In genomic region chr9:110214090-110214489, GRCh38 we compare ENCODE assay signal across 25 cellular contexts. TPM values are rescaled to one million over a fixed set of nuclear protein-coding genes. Genes with fewer than 3 reads are reported as not detected.
DNase-seq lines count a peak whose midpoint lies in the region; ATAC-seq, FAIRE-seq and TF ChIP-seq lines count a peak whose summit lies in the region.
"Had no signal": no experiment of that assay in that cellular context is flagged by ENCODE, and none has a peak within 500 bp of the region (broad histone marks: within the 10 kb centered on the region; RNA-seq: fewer than 3 reads in every experiment).

No MANE protein-coding gene starts in this region.

- H3K79me1 ChIP-seq in mesendoderm (ENCODE audit: low read length): no peaks in the 10 kb centered on the region

- peak overlapping the region; percentile 69 for H3K27ac Mint-ChIP-seq in MCF 10A (ENCODE audit: low read depth, unreplicated experiment)
- no peak overlapping the region for H3K27ac Mint-ChIP-seq in CD8-positive, alpha-beta T cell
- H3K27ac Mint-ChIP-seq: CD4-positive, alpha-beta memory T cell; endodermal cell; nephron; T-cell had no signal

- no peaks in the 10 kb centered on the region for H4K20me1 ChIP-seq in Loucy (ENCODE audit: insufficient read depth, low read length, poor library complexity, severe bottlenecking)

- H3K36me3 Mint-ChIP-seq in MCF 10A (ENCODE audit: insufficient read depth, unreplicated experiment): no peaks in the 10 kb centered on the region
- no peaks in the 10 kb centered on the region for H3K36me3 Mint-ChIP-seq in CD8-positive, alpha-beta T cell
- H3K36me3 Mint-ChIP-seq: T-cell had no signal

- no peak overlapping the region for H2AFZ ChIP-seq in Loucy (ENCODE audit: low read length)

- H3F3A ChIP-seq in Loucy (ENCODE audit: low read depth): no peaks in the 10 kb centered on the region

- POLR2A ChIA-PET in MCF 10A (lab: Yijun Ruan, JAX): interaction anchor here (0.9 to 2.6 kb wide), 7 partner anchors 11 to 44 kb away, joined by 3 to 10 read pairs (median 4); partner anchors contain the start of gene TXN
- POLR2A ChIA-PET in CD8-positive, alpha-beta T cell (lab: Charles Lee): no interaction called here

- no peaks in the 10 kb centered on the region for H3K79me2 ChIP-seq in Loucy (ENCODE audit: insufficient read depth, low read length)
- H3K79me2 ChIP-seq in mesendoderm (ENCODE audit: control insufficient read depth, insufficient read depth, low read length): no peaks in the 10 kb centered on the region

- H3K9me3 Mint-ChIP-seq in MCF 10A (ENCODE audit: unreplicated experiment): no peaks in the 10 kb centered on the region
- H3K9me3 Mint-ChIP-seq in CD8-positive, alpha-beta T cell: peaks cover 2% of the 10 kb centered on the region
- H3K9me3 Mint-ChIP-seq: memory B cell, T-cell had no signal

- H3K4me3 ChIP-seq in AG10803 (ENCODE audit: low read length): no peak overlapping the region
- no peak overlapping the region for H3K4me3 ChIP-seq in Loucy (ENCODE audit: low read length, poor library complexity, severe bottlenecking)
- H3K4me3 ChIP-seq in left lung: no peak overlapping the region
- H3K4me3 ChIP-seq in CD8-positive, alpha-beta T cell (ENCODE audit: low read depth, low read length): no peak overlapping the region
- no peak overlapping the region for H3K4me3 ChIP-seq in mesendoderm (ENCODE audit: low read length)
- H3K4me3 ChIP-seq: A549, psoas muscle had no signal

- H2BK120ac ChIP-seq in mesendoderm (ENCODE audit: low read depth, low read length): no peak overlapping the region

- H3K27ac ChIP-seq in left lung: no peak overlapping the region
- no peak overlapping the region for H3K27ac ChIP-seq in CD8-positive, alpha-beta T cell (ENCODE audit: low read depth, low read length)
- H3K27ac ChIP-seq in caudate nucleus (ENCODE audit: low read depth, low read length): no peak overlapping the region
- H3K27ac ChIP-seq in mesendoderm (ENCODE audit: low read depth, low read length): no peak overlapping the region
- H3K27ac ChIP-seq: A549, psoas muscle had no signal

- H3K23ac ChIP-seq in mesendoderm (ENCODE audit: low read length): no peak overlapping the region

- H3K56ac ChIP-seq in mesendoderm (ENCODE audit: low read length): no peak overlapping the region

- no peak overlapping the region for H3K9ac ChIP-seq in Loucy (ENCODE audit: low read depth, low read length, poor library complexity, severe bottlenecking)
- H3K9ac ChIP-seq in mesendoderm (ENCODE audit: low read length): no peak overlapping the region

- no peak overlapping the region for H2AK5ac ChIP-seq in mesendoderm (ENCODE audit: low read length)

- peak; percentile 10 for ATAC-seq in left lung
- ATAC-seq in CD8-positive, alpha-beta T cell: no peak
- ATAC-seq: A549, psoas muscle, T-cell had no signal

- H3K4ac ChIP-seq in mesendoderm (ENCODE audit: low read depth, low read length): no peak overlapping the region

- no peak overlapping the region for H3K4me3 Mint-ChIP-seq in MCF 10A (ENCODE audit: unreplicated experiment)
- no peak overlapping the region for H3K4me3 Mint-ChIP-seq in CD8-positive, alpha-beta T cell
- H3K4me3 Mint-ChIP-seq: CD4-positive, alpha-beta memory T cell; endodermal cell; memory B cell; nephron; T-cell had no signal

- intact Hi-C loops in MCF 10A (cut with micrococcal nuclease) (loop anchor here (10.0 kb wide), 1 partner anchor 639 kb away; no protein-coding TSS in a partner anchor), left lung (cut with DNase I) (no loop called here)
- intact Hi-C loops in CD8-positive, alpha-beta T cell (cut with DNase I, micrococcal nuclease): no loop called here

- H3K4me1 Mint-ChIP-seq in MCF 10A (ENCODE audit: insufficient read depth, unreplicated experiment): peaks cover 11% of the 10 kb centered on the region
- no peaks in the 10 kb centered on the region for H3K4me1 Mint-ChIP-seq in CD8-positive, alpha-beta T cell (ENCODE audit: low read depth)
- H3K4me1 Mint-ChIP-seq: endodermal cell, memory B cell, nephron had no signal

- no peaks in the 10 kb centered on the region for H3K27me3 Mint-ChIP-seq in MCF 10A (ENCODE audit: insufficient read depth, unreplicated experiment)
- H3K27me3 Mint-ChIP-seq in CD8-positive, alpha-beta T cell (ENCODE audit: low read depth): peaks cover 3% of the 10 kb centered on the region

- no TSS peak for BruUV-seq in MCF 10A (replicated peaks; lab: Mats Ljungman, UMichigan)

- CTCF ChIA-PET in MCF 10A (lab: Yijun Ruan, JAX): interaction anchor here (0.5 to 11.9 kb wide), 7 partner anchors 17 to 409 kb away, joined by 3 to 276 read pairs (median 4); no protein-coding TSS in a partner anchor
- CTCF ChIA-PET in CD8-positive, alpha-beta T cell (lab: Charles Lee): interaction anchor here (1.2 to 2.3 kb wide), 2 partner anchors 25 to 31 kb away, joined by 3 to 9 read pairs; no protein-coding TSS in a partner anchor

- H3K9me2 ChIP-seq in Loucy (replicated peaks; ENCODE audit: low read depth, low read length): no peaks in the 10 kb centered on the region

- H3K27me3 ChIP-seq in Loucy (ENCODE audit: insufficient read depth, low read length, poor library complexity, severe bottlenecking): no peaks in the 10 kb centered on the region
- no peaks in the 10 kb centered on the region for H3K27me3 ChIP-seq in left lung
- H3K27me3 ChIP-seq in CD8-positive, alpha-beta T cell (ENCODE audit: insufficient read depth, low read length): no peaks in the 10 kb centered on the region
- H3K27me3 ChIP-seq in mesendoderm (ENCODE audit: insufficient read depth, low read length, poor library complexity): no peaks in the 10 kb centered on the region

- no peaks in the 10 kb centered on the region for H3K36me3 ChIP-seq in Loucy (ENCODE audit: insufficient read depth, low read length)
- no peaks in the 10 kb centered on the region for H3K36me3 ChIP-seq in left lung
- H3K36me3 ChIP-seq in CD8-positive, alpha-beta T cell (ENCODE audit: insufficient read depth, low read length): no peaks in the 10 kb centered on the region
- H3K36me3 ChIP-seq in mesendoderm (ENCODE audit: control insufficient read depth, insufficient read depth, low read length): no peaks in the 10 kb centered on the region

- H3K9me3 ChIP-seq in Loucy (ENCODE audit: insufficient read depth, low read depth, low read length): no peaks in the 10 kb centered on the region
- H3K9me3 ChIP-seq in left lung: no peaks in the 10 kb centered on the region
- H3K9me3 ChIP-seq in CD8-positive, alpha-beta T cell (ENCODE audit: low read length): no peaks in the 10 kb centered on the region
- H3K9me3 ChIP-seq: A549, psoas muscle had no signal

- no peak for FAIRE-seq in GM12891 (lab: Jason Lieb, UNC)
- FAIRE-seq: A549 had no signal

- no peak overlapping the region for H4K8ac ChIP-seq in mesendoderm (ENCODE audit: low read depth, low read length)

- H3K18ac ChIP-seq in mesendoderm (ENCODE audit: low read length): no peak overlapping the region

- no peak overlapping the region for H2BK5ac ChIP-seq in mesendoderm (ENCODE audit: low read length)

- peak; percentile 43 for DNase-seq in AG10803 (ENCODE audit: low read depth)
- DNase-seq in MCF 10A (ENCODE audit: unreplicated experiment): peak; percentile 49
- no peak for DNase-seq in left lung
- no peak for DNase-seq in GM12891 (ENCODE audit: insufficient read length, low spot score)
- no peak for DNase-seq in CD8-positive, alpha-beta T cell
- DNase-seq in caudate nucleus (lab: John Stamatoyannopoulos, UW): no peak
- no peak for DNase-seq in mesendoderm
- DNase-seq: activated CD4-positive, alpha-beta T cell treated with anti-CD3 and anti-CD28 coated beads, Interleukin-2, amount 50 U/mL, for 1 hour; anterior cingulate cortex; CD4-positive, alpha-beta memory T cell; DMS53; endodermal cell; KBM-7; NCI-H1105 treated with DMSO at 0.1 percent for 48 hours; NCI-H2107; NCI-H524 treated with DMSO at 0.1 percent for 48 hours; psoas muscle; SHP77; stimulated activated CD4-positive, alpha-beta T cell treated with anti-CD3 and anti-CD28 coated beads, Interleukin-4, amount 100 ng/mL, for 4 hours; T-cell had no signal

- H2BK15ac ChIP-seq in mesendoderm (replicated peaks; ENCODE audit: low read depth): no peak overlapping the region

- peaks cover 14% of the 10 kb centered on the region for H3K4me1 ChIP-seq in Loucy (ENCODE audit: insufficient read depth, low read length, poor library complexity, severe bottlenecking)
- H3K4me1 ChIP-seq in left lung: no peaks in the 10 kb centered on the region
- H3K4me1 ChIP-seq in CD8-positive, alpha-beta T cell (ENCODE audit: insufficient read depth, low read length): no peaks in the 10 kb centered on the region
- H3K4me1 ChIP-seq in mesendoderm (ENCODE audit: control insufficient read depth, low read depth, low read length): no peaks in the 10 kb centered on the region
- H3K4me1 ChIP-seq: psoas muscle had no signal

- no peak overlapping the region for H4K5ac ChIP-seq in mesendoderm (ENCODE audit: low read length)

- TF ChIP-seq POLR2A in GM12891 (IDR thresholded peaks at IDR 0.05; ENCODE audit: low read depth, low read length): no peak

- no CpG with 5 or more reads among the region's 6 CpGs for WGBS in mesendoderm (ENCODE audit: extremely low coverage, insufficient coverage, low lambda C conversion rate)

- H3K4me2 ChIP-seq in Loucy (ENCODE audit: low read depth, low read length, poor library complexity, severe bottlenecking) (peak overlapping the region; percentile 43), mesendoderm (ENCODE audit: low read length) (no peak overlapping the region)

- TF ChIP-seq CTCF in AG10803 (conservative IDR thresholded peaks at IDR 0.05; ENCODE audit: low read length) (no peak), Loucy (conservative IDR thresholded peaks at IDR 0.05; ENCODE audit: low read length) (no peak), MCF 10A (IDR thresholded peaks at IDR 0.05; ENCODE audit: unreplicated experiment) (no peak), left lung (IDR thresholded peaks at IDR 0.05) (no peak)
- TF ChIP-seq CTCF in CD8-positive, alpha-beta T cell (IDR thresholded peaks at IDR 0.05): no peak

TF ChIP-seq in GM12891, 5 proteins besides CTCF, POLR2A, EP300 and RAD21:
- TF ChIP-seq TAF1 (IDR thresholded peaks at IDR 0.05; ENCODE audit: low read depth, low read length) (no peak), POLR2AphosphoS5 (IDR thresholded peaks at IDR 0.05; ENCODE audit: low read depth, low read length) (no peak), SPI1 (IDR thresholded peaks at IDR 0.05; ENCODE audit: low read depth, low read length) (no peak), PAX5 (IDR thresholded peaks at IDR 0.05; ENCODE audit: insufficient read depth, low read length, severe bottlenecking) (no peak), POU2F2 (IDR thresholded peaks at IDR 0.05; ENCODE audit: low read depth, low read length) (no peak)

RNA-seq across cellular contexts. Expression of gene C9orf152, which starts 6.1 kb away (rescaled TPM):
- total RNA-seq in MCF 10A (2022) (not detected in 2 replicates), left lung (10 to 100 TPM; 12.5 to 19.5 TPM)
- not detected for polyA plus RNA-seq in GM12891 (2012; ENCODE audit: low read depth, missing spikeins)
- total RNA-seq in CD8-positive, alpha-beta T cell: not detected
- 0.01 TPM for polyA plus RNA-seq in mesendoderm (2013, experiment 1 of 2)
- not detected for polyA plus RNA-seq in mesendoderm (2013, experiment 2 of 2)
- total RNA-seq: CD4-positive, alpha-beta memory T cell; endodermal cell; psoas muscle; subcutaneous adipose tissue had no signal
- polyA plus RNA-seq: CD4-positive, alpha-beta memory T cell had no signal

RNA-seq across cellular contexts. Expression of gene TXN, which starts 42.2 kb away (rescaled TPM):
- total RNA-seq in MCF 10A (2022): 349 TPM in 2 replicates
- 100 to 1,000 TPM; 199 to 308 TPM for total RNA-seq in left lung
- polyA plus RNA-seq in GM12891 (2012; ENCODE audit: low read depth, missing spikeins): 379 TPM
- total RNA-seq in CD8-positive, alpha-beta T cell: 10 to 100 TPM; 16.0 to 18.0 TPM
- polyA plus RNA-seq in mesendoderm (2013, experiment 1 of 2): 709 TPM
- polyA plus RNA-seq in mesendoderm (2013, experiment 2 of 2): 717 TPM

Comparison
In these comparisons a context has a peak if more than half of its experiments do, and no peak if none do; other contexts are left out.
1. DNase-seq: peak in AG10803 (single experiment) and MCF 10A (single experiment); none in left lung (0 of 2), GM12891 (single experiment), CD8-positive, alpha-beta T cell (0 of 7), caudate nucleus (0 of 61) and mesendoderm (single experiment).
2. RNA of gene C9orf152, which starts 6.1 kb away (total RNA-seq): 12.5 to 19.5 TPM in left lung; not detected in MCF 10A and not detected in CD8-positive, alpha-beta T cell; every median in the first group is over 10 times any median in the second.
3. RNA of gene TXN, which starts 42.2 kb away (total RNA-seq): 349 TPM in MCF 10A and 199 to 308 TPM in left lung; 16.0 to 18.0 TPM in CD8-positive, alpha-beta T cell; every median in the first group is over 10 times any median in the second.